1 cellular context compared by ENCODE assay signal in genomic region chr3:30770387-30770786, GRCh38.
A peak's percentile ranks its signal among the peaks of the same experiment; 100 is the strongest.
TF ChIP-seq lines count a peak whose summit lies in the region.

No MANE protein-coding gene starts in this region.

TF ChIP-seq in SK-N-SH, 30 proteins besides CTCF, POLR2A, EP300 and RAD21 (continued from another document):
- TF ChIP-seq TEAD4 (IDR thresholded peaks at IDR 0.05; ENCODE audit: borderline replicate concordance, insufficient read depth) (no peak), PBX3 (IDR thresholded peaks at IDR 0.05) (peak; percentile 42), RXRA (IDR thresholded peaks at IDR 0.05; ENCODE audit: borderline replicate concordance, low read depth) (peak; percentile 67; the same call in 1 of the 2 replicates)
TF ChIP-seq in SK-N-SH: peak in this region for 7.
